Comparison of ENCODE assay signal across 8 cellular contexts in genomic region chr14:45251912-45252311, GRCh38. TPM values are rescaled to one million over a fixed set of nuclear protein-coding genes. Genes with fewer than 3 reads are reported as not detected.
DNase-seq lines count a peak whose midpoint lies in the region; ATAC-seq, FAIRE-seq and TF ChIP-seq lines count a peak whose summit lies in the region.

No MANE protein-coding gene starts in this region.

- peaks cover 2% of the 10 kb centered on the region for H3K9me3 Mint-ChIP-seq in activated T-cell treated with anti-CD3 and anti-CD28 coated beads, Interleukin-2, amount 50 U/mL, for 4 hours
- peaks cover 3% of the 10 kb centered on the region for H3K9me3 Mint-ChIP-seq in stimulated activated memory B cell treated with anti-CD40 and anti-IgM and Interleukin-4, amounts not matched to agents 10 μg/mL and 1 μg/mL and 100 μg/mL, for 72 hours

- FAIRE-seq in H54 (lab: Jason Lieb, UNC) = peak; percentile 38

- no peak for ATAC-seq in activated T-cell treated with anti-CD3 and anti-CD28 coated beads, Interleukin-2, amount 50 U/mL, for 4 hours
- ATAC-seq in stimulated activated memory B cell treated with anti-CD40 and anti-IgM and Interleukin-4, amounts not matched to agents 10 μg/mL and 1 μg/mL and 100 μg/mL, for 72 hours = peak; percentile 79

- no peaks in the 10 kb centered on the region for H3K4me1 ChIP-seq in hepatocyte (ENCODE audit: insufficient read depth)

- TF ChIP-seq POLR2A in H54 (IDR thresholded peaks at IDR 0.05; ENCODE audit: low read depth, low read length) = no peak

- H3K4me1 Mint-ChIP-seq in activated T-cell treated with anti-CD3 and anti-CD28 coated beads, Interleukin-2, amount 50 U/mL, for 4 hours (ENCODE audit: low read depth) = peaks cover 23% of the 10 kb centered on the region
- peaks cover 17% of the 10 kb centered on the region for H3K4me1 Mint-ChIP-seq in stimulated activated memory B cell treated with anti-CD40 and anti-IgM and Interleukin-4, amounts not matched to agents 10 μg/mL and 1 μg/mL and 100 μg/mL, for 72 hours

- peak overlapping the region; percentile 63 for H2AFZ ChIP-seq in hepatocyte

- no peaks in the 10 kb centered on the region for H3K36me3 ChIP-seq in hepatocyte (replicated peaks; ENCODE audit: insufficient read depth, low read depth)

- TF ChIP-seq CTCF in WI38 (IDR thresholded peaks at IDR 0.05; ENCODE audit: low read depth, low read length) (no peak), hepatocyte (IDR thresholded peaks at IDR 0.05; ENCODE audit: poor library complexity) (no peak)

- H3K4me3 ChIP-seq in WI38 (ENCODE audit: low read depth, low read length) (peak overlapping the region; percentile 63), hepatocyte (peak overlapping the region; percentile 61)

- peaks cover 54% of the 10 kb centered on the region for H3K79me2 ChIP-seq in hepatocyte

- peak overlapping the region; percentile 77 for H3K4me2 ChIP-seq in hepatocyte

- H3K4me3 Mint-ChIP-seq in activated T-cell treated with anti-CD3 and anti-CD28 coated beads, Interleukin-2, amount 50 U/mL, for 4 hours = peak overlapping the region; percentile 92
- H3K4me3 Mint-ChIP-seq in stimulated activated memory B cell treated with anti-CD40 and anti-IgM and Interleukin-4, amounts not matched to agents 10 μg/mL and 1 μg/mL and 100 μg/mL, for 72 hours = peak overlapping the region; percentile 76

- H3K9me2 ChIP-seq in hepatocyte (replicated peaks; ENCODE audit: insufficient read depth) = no peaks in the 10 kb centered on the region

- H3K36me3 Mint-ChIP-seq in activated T-cell treated with anti-CD3 and anti-CD28 coated beads, Interleukin-2, amount 50 U/mL, for 4 hours (ENCODE audit: insufficient read depth) = no peaks in the 10 kb centered on the region
- no peaks in the 10 kb centered on the region for H3K36me3 Mint-ChIP-seq in stimulated activated memory B cell treated with anti-CD40 and anti-IgM and Interleukin-4, amounts not matched to agents 10 μg/mL and 1 μg/mL and 100 μg/mL, for 72 hours

- 35% methylated on average over 5 of the region's 5 CpGs for WGBS in hepatocyte (ENCODE audit: low lambda C conversion rate, missing lambda C conversion rate)

- peak overlapping the region; percentile 63 for H3K27ac ChIP-seq in hepatocyte

- peak overlapping the region; percentile 94 for H3K27ac Mint-ChIP-seq in stimulated activated memory B cell treated with anti-CD40 and anti-IgM and Interleukin-4, amounts not matched to agents 10 μg/mL and 1 μg/mL and 100 μg/mL, for 72 hours

- DNase-seq in activated T-cell treated with anti-CD3 and anti-CD28 coated beads, Interleukin-2, amount 50 U/mL, for 4 hours = no peak
- DNase-seq in activated T-cell treated with anti-CD3 and anti-CD28 coated beads for 4 hours = no peak
- peak; percentile 8 for DNase-seq in H54 (ENCODE audit: insufficient read length, low spot score)
- peak; percentile 84 to 86 for DNase-seq in Kasumi-1 (lab: John Stamatoyannopoulos, UW)
- DNase-seq in hepatocyte (ENCODE audit: low spot score) = no peak
- DNase-seq in stimulated activated naive CD4-positive, alpha-beta T cell treated with Interleukin-2 at 50 U/mL for 16 hours (lab: John Stamatoyannopoulos, UW) = no peak

- no peaks in the 10 kb centered on the region for H4K20me1 ChIP-seq in hepatocyte (ENCODE audit: insufficient read depth, poor library complexity, severe bottlenecking)

- H3K9me3 ChIP-seq in hepatocyte (ENCODE audit: low read depth) = no peaks in the 10 kb centered on the region

- H3K27me3 Mint-ChIP-seq in activated T-cell treated with anti-CD3 and anti-CD28 coated beads, Interleukin-2, amount 50 U/mL, for 4 hours (ENCODE audit: low read depth) = no peaks in the 10 kb centered on the region
- no peaks in the 10 kb centered on the region for H3K27me3 Mint-ChIP-seq in stimulated activated memory B cell treated with anti-CD40 and anti-IgM and Interleukin-4, amounts not matched to agents 10 μg/mL and 1 μg/mL and 100 μg/mL, for 72 hours

- no peaks in the 10 kb centered on the region for H3K27me3 ChIP-seq in hepatocyte

RNA-seq across cellular contexts. Expression of gene MIS18BP1, which starts 1.1 kb away (rescaled TPM):
- 10 to 100 TPM; 17.3 to 22.2 (median 18.8) TPM for total RNA-seq in activated T-cell treated with anti-CD3 and anti-CD28 coated beads, Interleukin-2, amount 50 U/mL, for 4 hours
- 14.9 and 23.5 TPM in 2 replicates for total RNA-seq in hepatocyte
- polyA plus RNA-seq in hepatocyte = 6.8 and 14.9 TPM in 2 replicates

Comparison
In these comparisons a context has a peak if more than half of its experiments do, and no peak if none do; other contexts are left out.
1. DNase-seq: peak in H54 (single experiment) and Kasumi-1 (2 of 2); none in activated T-cell treated with anti-CD3 and anti-CD28 coated beads, Interleukin-2, amount 50 U/mL, for 4 hours (single experiment), activated T-cell treated with anti-CD3 and anti-CD28 coated beads for 4 hours (single experiment), hepatocyte (single experiment) and stimulated activated naive CD4-positive, alpha-beta T cell treated with Interleukin-2 at 50 U/mL for 16 hours (single experiment).